ENCODE assay signal across 1 cellular context in genomic region chr4:119130365-119131065, GRCh38.
TF ChIP-seq lines count a peak whose summit lies in the region.

No MANE protein-coding gene starts in this region.

TF ChIP-seq in IMR-90, 13 proteins besides CTCF, POLR2A, EP300 and RAD21 (continued from another document):
- no peak for TF ChIP-seq BHLHE40 (IDR thresholded peaks at IDR 0.05; ENCODE audit: low read depth, low read length)
- TF ChIP-seq MAZ (IDR thresholded peaks at IDR 0.05; ENCODE audit: borderline replicate concordance, low read depth, low read length): no peak
- no peak for TF ChIP-seq MXI1 (IDR thresholded peaks at IDR 0.05; ENCODE audit: borderline replicate concordance, low read depth, low read length)
